Comparison of ENCODE assay signal across 8 cellular contexts in the genomic region with DNA sequence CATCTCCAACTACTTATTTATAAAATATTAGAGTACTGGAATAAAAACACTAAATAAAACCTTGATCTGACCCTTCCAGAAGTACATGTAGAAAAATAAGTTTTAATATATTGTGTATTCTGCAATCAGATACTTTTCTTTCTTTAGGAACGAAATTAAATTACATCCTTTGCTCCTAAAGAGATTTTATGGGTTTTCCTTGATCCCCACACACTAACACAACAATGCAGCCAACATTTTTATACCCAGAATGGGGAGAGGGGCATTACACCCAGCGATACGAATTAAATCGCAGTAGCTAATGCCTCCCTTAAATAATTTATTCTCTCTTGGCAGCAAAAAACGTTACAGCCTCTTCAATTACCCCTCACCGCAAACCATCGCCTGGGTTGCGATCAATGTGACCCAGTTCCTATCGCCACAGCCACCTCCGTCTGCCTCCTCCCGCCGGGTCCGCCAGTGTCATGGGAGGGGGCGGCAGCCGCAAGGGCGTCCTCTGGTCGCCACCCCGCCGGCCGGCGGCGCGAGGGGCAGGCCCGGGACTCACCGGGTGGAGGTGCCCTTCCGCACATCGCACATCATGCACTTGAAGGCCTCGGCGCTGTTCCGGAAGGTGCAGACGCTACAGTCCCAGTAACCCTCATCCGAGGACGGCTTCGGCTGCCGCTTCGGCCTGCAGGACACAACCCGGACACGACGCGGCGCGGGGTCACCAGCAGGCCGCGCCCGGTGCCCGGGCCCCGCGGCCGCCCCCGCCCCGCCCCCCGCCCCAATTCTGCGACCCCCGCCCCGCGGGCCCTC. TPM values are rescaled to one million over a fixed set of nuclear protein-coding genes. Genes with fewer than 3 reads are reported as not detected.
DNase-seq lines count a peak whose midpoint lies in the region; ATAC-seq and TF ChIP-seq lines count a peak whose summit lies in the region.

No MANE protein-coding gene starts in this region.

- H3K27me3 ChIP-seq in ectodermal cell (ENCODE audit: control insufficient read depth, insufficient read depth, low read length, poor library complexity, severe bottlenecking), result peaks cover 24% of the 10 kb centered on the region
- H3K27me3 ChIP-seq in lower lobe of right lung (ENCODE audit: low read depth), result no peaks in the 10 kb centered on the region

- CTCF ChIA-PET in activated CD4-positive, alpha-beta memory T cell treated with anti-CD3 and anti-CD28 coated beads, Interleukin-2, amount 10 ng/mL, durations not matched to agents 7 days and 5 days (lab: Charles Lee), result interaction anchor here (2.9 kb wide), 1 partner anchor 94 kb away, joined by 11 read pairs; no protein-coding TSS in a partner anchor

- peaks cover 52% of the 10 kb centered on the region for H3K4me1 Mint-ChIP-seq in activated CD4-positive, alpha-beta memory T cell treated with anti-CD3 and anti-CD28 coated beads, Interleukin-2, amount 10 ng/mL, durations not matched to agents 7 days and 5 days

- peak; percentile 81 for DNase-seq in CD1c-positive myeloid dendritic cell (ENCODE audit: extremely low spot score)
- DNase-seq in GM19240 (ENCODE audit: insufficient read length, low spot score), result peak; percentile 47
- DNase-seq in NCI-H748 treated with DMSO at 0.1 percent for 48 hours (lab: John Stamatoyannopoulos, UW), result peak; percentile 47
- DNase-seq in activated CD4-positive, alpha-beta memory T cell treated with anti-CD3 and anti-CD28 coated beads, Interleukin-2, amount 10 ng/mL, durations not matched to agents 7 days and 5 days, result peak; percentile 78
- DNase-seq in lower lobe of right lung, result peak; percentile 90
- DNase-seq in stimulated activated CD4-positive, alpha-beta T cell treated with anti-CD3 and anti-CD28 coated beads, TNF-alpha, amount 100 ng/mL, for 4 hours (ENCODE audit: low read depth in 3 of 3), result peak; percentile 29 to 45 (median 42)

- ATAC-seq in HG03442 (IDR thresholded peaks at IDR 0.05; ENCODE audit: unreplicated experiment), result peak; percentile 75
- peak; percentile 87 to 92 for ATAC-seq in lower lobe of right lung

- peak; percentile 58 for TF ChIP-seq CTCF in lower lobe of right lung (IDR thresholded peaks at IDR 0.05)

- 2% methylated on average over 56 of the region's 56 CpGs for WGBS in ectodermal cell, 2 experiments

- H3K27ac Mint-ChIP-seq in activated CD4-positive, alpha-beta memory T cell treated with anti-CD3 and anti-CD28 coated beads, Interleukin-2, amount 10 ng/mL, durations not matched to agents 7 days and 5 days, result peak overlapping the region; percentile 75

- no peaks in the 10 kb centered on the region for H3K36me3 ChIP-seq in ectodermal cell (ENCODE audit: control insufficient read depth, insufficient read depth, low read length)
- peaks cover 9% of the 10 kb centered on the region for H3K36me3 ChIP-seq in lower lobe of right lung

- no peaks in the 10 kb centered on the region for H3K27me3 Mint-ChIP-seq in activated CD4-positive, alpha-beta memory T cell treated with anti-CD3 and anti-CD28 coated beads, Interleukin-2, amount 10 ng/mL, durations not matched to agents 7 days and 5 days

- peak overlapping the region; percentile 77 for H3K27ac ChIP-seq in ectodermal cell (ENCODE audit: insufficient read depth, low read depth, low read length, poor library complexity, severe bottlenecking)
- H3K27ac ChIP-seq in lower lobe of right lung, result peak overlapping the region; percentile 88

- POLR2A ChIA-PET in activated CD4-positive, alpha-beta memory T cell treated with anti-CD3 and anti-CD28 coated beads, Interleukin-2, amount 10 ng/mL, durations not matched to agents 7 days and 5 days (lab: Charles Lee), result interaction anchor here (1.0 to 3.0 kb wide), 5 partner anchors 62 to 95 kb away, joined by 3 to 10 read pairs (median 7); a partner anchor contains a TSS

- intact Hi-C loops in lower lobe of right lung (cut with DNase I), result no loop called here

- peak overlapping the region; percentile 69 for H3K4me3 ChIP-seq in ectodermal cell (ENCODE audit: insufficient read depth, low read depth, low read length)
- H3K4me3 ChIP-seq in lower lobe of right lung, result peak overlapping the region; percentile 72

- H3K4me1 ChIP-seq in ectodermal cell (ENCODE audit: control insufficient read depth, insufficient read depth, low read length) (no peaks in the 10 kb centered on the region), lower lobe of right lung (peaks cover 27% of the 10 kb centered on the region)

- H3K9me3 ChIP-seq in ectodermal cell (ENCODE audit: control insufficient read depth, low read length) (no peaks in the 10 kb centered on the region), lower lobe of right lung (no peaks in the 10 kb centered on the region)

- no peaks in the 10 kb centered on the region for H3K9me3 Mint-ChIP-seq in activated CD4-positive, alpha-beta memory T cell treated with anti-CD3 and anti-CD28 coated beads, Interleukin-2, amount 10 ng/mL, durations not matched to agents 7 days and 5 days

- H3K4me3 Mint-ChIP-seq in activated CD4-positive, alpha-beta memory T cell treated with anti-CD3 and anti-CD28 coated beads, Interleukin-2, amount 10 ng/mL, durations not matched to agents 7 days and 5 days, result peak overlapping the region; percentile 79

- H3K36me3 Mint-ChIP-seq in activated CD4-positive, alpha-beta memory T cell treated with anti-CD3 and anti-CD28 coated beads, Interleukin-2, amount 10 ng/mL, durations not matched to agents 7 days and 5 days (ENCODE audit: low read depth), result peaks cover 32% of the 10 kb centered on the region

RNA-seq across cellular contexts. Expression of a gene that starts 0.8 kb away (rescaled TPM):
- total RNA-seq in activated CD4-positive, alpha-beta memory T cell treated with anti-CD3 and anti-CD28 coated beads, Interleukin-2, amount 10 ng/mL, durations not matched to agents 7 days and 5 days, result 10 to 100 TPM; 39.6 to 44.4 TPM
- 14.5 TPM for polyA plus RNA-seq in ectodermal cell (2013, experiment 1 of 4)
- polyA plus RNA-seq in ectodermal cell (2013, experiment 2 of 4), result 17.1 TPM
- 13.6 TPM for polyA plus RNA-seq in ectodermal cell (2013, experiment 3 of 4)
- polyA plus RNA-seq in ectodermal cell (2013, experiment 4 of 4), result 15.3 TPM
- 25.1 TPM for total RNA-seq in lower lobe of right lung

Comparison
In these comparisons a context has a peak if more than half of its experiments do, and no peak if none do; other contexts are left out.
1. Peak in every context shown above with its lines: DNase-seq, ATAC-seq, H3K4me3 ChIP-seq and H3K27ac ChIP-seq.